ENCODE assay signal across 20 cellular contexts in the genomic region with DNA sequence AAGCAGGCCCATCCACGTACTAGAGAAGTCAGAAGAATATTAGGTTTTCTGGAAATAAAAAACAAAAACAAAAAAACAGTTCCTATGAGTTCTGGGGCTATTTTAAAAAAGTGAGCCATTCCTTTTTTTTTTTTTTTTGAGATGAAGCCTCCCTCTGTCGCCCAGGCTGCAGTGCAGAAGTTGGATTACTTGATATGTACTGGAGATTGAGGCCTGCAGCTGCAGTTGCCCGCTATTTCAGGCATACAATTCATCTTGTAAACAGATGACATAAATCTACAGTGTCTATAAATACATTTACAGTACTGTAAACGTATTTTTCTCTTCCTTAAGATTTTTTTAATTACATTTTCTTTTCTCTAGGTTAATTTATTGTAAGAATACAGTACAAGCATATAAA.
"Had no signal": no experiment of that assay in that cellular context is flagged by ENCODE, and none has a peak within 500 bp of the region (broad histone marks: within the 10 kb centered on the region; RNA-seq: fewer than 3 reads in every experiment).

No MANE protein-coding gene starts in this region.

- H3K27me3 ChIP-seq: breast epithelium, heart right ventricle, left lung, ovary, right lobe of liver, transverse colon had no signal

- H3K36me3 ChIP-seq: breast epithelium, heart right ventricle, left lung, ovary, right lobe of liver, transverse colon had no signal

- H3K4me1 ChIP-seq: breast epithelium, left lung, right lobe of liver, transverse colon had no signal

- H3K4me3 ChIP-seq: breast epithelium, heart right ventricle, left lung, mucosa of descending colon, ovary, right lobe of liver, transverse colon had no signal

- H3K27ac ChIP-seq: breast epithelium, left lung, ovary, right lobe of liver, transverse colon, VCaP had no signal

- DNase-seq: activated CD4-positive, alpha-beta T cell treated with anti-CD3 and anti-CD28 coated beads for 4 hours; activated CD4-positive, alpha-beta T cell treated with anti-CD3 and anti-CD28 coated beads, Interleukin-2, amount 50 U/mL, for 4 hours; activated naive CD4-positive, alpha-beta T cell; activated T-cell treated with anti-CD3 and anti-CD28 coated beads for 4 hours; activated T-cell treated with anti-CD3 and anti-CD28 coated beads, Interleukin-2, amount 50 U/mL, for 72 hours; central memory CD4-positive, alpha-beta T cell; foreskin melanocyte; heart right ventricle; kidney glomerular epithelial cell; left lung; mucosa of descending colon; naive B cell; ovary; right lobe of liver; stimulated activated CD4-positive, alpha-beta T cell treated with anti-CD3 and anti-CD28 coated beads, Interleukin-15, amount 100 ng/mL, for 24 hours; stimulated activated CD4-positive, alpha-beta T cell treated with anti-CD3 and anti-CD28 coated beads, Interleukin-2, amount 100 ng/mL, for 24 hours; stimulated activated naive B cell treated with anti-CD40 and anti-IgM and Interleukin-4, amounts not matched to agents 10 μg/mL and 1 μg/mL and 100 μg/mL, for 72 hours; transverse colon had no signal

- H3K9me3 ChIP-seq: breast epithelium, heart right ventricle, left lung, mucosa of descending colon, ovary, right lobe of liver, transverse colon had no signal
